ENCODE assay signal across 19 cellular contexts in genomic region chr9:4214506-4214905, GRCh38.
DNase-seq lines count a peak whose midpoint lies in the region; ATAC-seq and TF ChIP-seq lines count a peak whose summit lies in the region.
"Had no signal": no experiment of that assay in that cellular context is flagged by ENCODE, and none has a peak within 500 bp of the region (broad histone marks: within the 10 kb centered on the region; RNA-seq: fewer than 3 reads in every experiment).

No MANE protein-coding gene starts in this region.

- H2AFZ ChIP-seq in GM23248 = no peak overlapping the region

- H3K9me3 ChIP-seq in GM23248 (ENCODE audit: low read depth) (no peaks in the 10 kb centered on the region), left ventricle myocardium inferior (replicated peaks) (peaks cover 1% of the 10 kb centered on the region), subcutaneous abdominal adipose tissue (ENCODE audit: control insufficient read depth in 5 of 5, low read length in 5 of 5) (no peaks in the 10 kb centered on the region), endodermal cell (ENCODE audit: control insufficient read depth, low read length) (peaks cover 8% of the 10 kb centered on the region)
- H3K9me3 ChIP-seq: HAP-1 had no signal

- no peak overlapping the region for H3K4me3 ChIP-seq in GM23248
- no peak overlapping the region for H3K4me3 ChIP-seq in left ventricle myocardium inferior
- H3K4me3 ChIP-seq in subcutaneous abdominal adipose tissue (ENCODE audit: low read depth in 1 of 5, low read length in 5 of 5) = peak overlapping the region in 2 of 5 donors; percentile 23 to 46
- no peak overlapping the region for H3K4me3 ChIP-seq in endodermal cell (ENCODE audit: low read length)
- H3K4me3 ChIP-seq: HAP-1 had no signal

- intact Hi-C loops in left ventricle myocardium inferior (cut with micrococcal nuclease) = no loop called here

- peaks cover 95% of the 10 kb centered on the region for H3K79me2 ChIP-seq in GM23248 (ENCODE audit: insufficient read depth)

- H3K27ac ChIP-seq in GM23248 (no peak overlapping the region), left ventricle myocardium inferior (replicated peaks) (peak overlapping the region; percentile 64), subcutaneous abdominal adipose tissue (ENCODE audit: low read depth, low read length) (peak overlapping the region; percentile 49), endodermal cell (ENCODE audit: low read depth, low read length) (no peak overlapping the region)

- H3K36me3 Mint-ChIP-seq in endodermal cell (ENCODE audit: low read depth) = no peaks in the 10 kb centered on the region
- H3K36me3 Mint-ChIP-seq: CD14-positive monocyte, IgD-negative memory B cell had no signal

- no peaks in the 10 kb centered on the region for H3K36me3 ChIP-seq in GM23248 (ENCODE audit: low read depth)
- no peaks in the 10 kb centered on the region for H3K36me3 ChIP-seq in left ventricle myocardium inferior
- no peaks in the 10 kb centered on the region for H3K36me3 ChIP-seq in subcutaneous abdominal adipose tissue (ENCODE audit: control insufficient read depth in 5 of 5, insufficient read depth in 5 of 5, low read length in 5 of 5)
- H3K36me3 ChIP-seq in endodermal cell (ENCODE audit: control insufficient read depth, insufficient read depth, low read length) = no peaks in the 10 kb centered on the region
- H3K36me3 ChIP-seq: HAP-1 had no signal

- H3K4me1 ChIP-seq in GM23248 (ENCODE audit: insufficient read depth) (no peaks in the 10 kb centered on the region), left ventricle myocardium inferior (no peaks in the 10 kb centered on the region), subcutaneous abdominal adipose tissue (ENCODE audit: control insufficient read depth in 5 of 5, insufficient read depth in 5 of 5, low read length in 5 of 5) (peaks cover 0 to 18% (median 14%) of the 10 kb centered on the region in 5 donors), endodermal cell (ENCODE audit: control insufficient read depth, insufficient read depth, low read length) (no peaks in the 10 kb centered on the region)

- H3K27ac Mint-ChIP-seq in endodermal cell = no peak overlapping the region
- H3K27ac Mint-ChIP-seq: CD14-positive monocyte, IgD-negative memory B cell had no signal

- in situ Hi-C loops in GM23248 (cut with MboI) = no loop called here

- H3K4me3 Mint-ChIP-seq in endodermal cell = no peak overlapping the region
- H3K4me3 Mint-ChIP-seq: CD14-positive monocyte, IgD-negative memory B cell had no signal

- H3K4me1 Mint-ChIP-seq in endodermal cell = no peaks in the 10 kb centered on the region
- H3K4me1 Mint-ChIP-seq: CD14-positive monocyte, IgD-negative memory B cell had no signal

- no peaks in the 10 kb centered on the region for H4K20me1 ChIP-seq in GM23248 (ENCODE audit: insufficient read depth)

- H3F3A ChIP-seq in GM23248 (ENCODE audit: insufficient read depth) = no peaks in the 10 kb centered on the region

- DNase-seq in GM23248 (peak; percentile 19), fibroblast of gingiva (ENCODE audit: low read depth) (peak; percentile 77), left ventricle myocardium inferior (no peak), endodermal cell (no peak), NCI-H2227 (lab: John Stamatoyannopoulos, UW; ENCODE audit: unreplicated experiment) (no peak)
- DNase-seq: DMS79 treated with DMSO at 0.1 percent for 48 hours, Karpas-422, NCI-H1048, NCI-H1436, NCI-H2081, NCI-H2171 treated with DMSO at 0.1 percent for 48 hours, NCI-H446 treated with DMSO at 0.1 percent for 48 hours, SHP77 treated with DMSO at 0.1 percent for 48 hours, SK-N-SH had no signal

- no peak overlapping the region for H3K9ac ChIP-seq in GM23248
- H3K9ac ChIP-seq in subcutaneous abdominal adipose tissue (ENCODE audit: low read length in 5 of 5) = no peak overlapping the region
- no peak overlapping the region for H3K9ac ChIP-seq in endodermal cell (ENCODE audit: extremely low read depth, low read length, poor library complexity, severe bottlenecking)
- H3K9ac ChIP-seq: SK-N-SH had no signal

- H3K27me3 ChIP-seq in GM23248 (replicated peaks; ENCODE audit: insufficient read depth) (no peaks in the 10 kb centered on the region), left ventricle myocardium inferior (ENCODE audit: low read depth) (no peaks in the 10 kb centered on the region), subcutaneous abdominal adipose tissue (ENCODE audit: control insufficient read depth in 5 of 5, insufficient read depth in 4 of 5, low read length in 5 of 5) (no peaks in the 10 kb centered on the region), endodermal cell (ENCODE audit: control insufficient read depth, insufficient read depth, low read length, poor library complexity, severe bottlenecking) (no peaks in the 10 kb centered on the region)

- no peak for TF ChIP-seq CTCF in left ventricle myocardium inferior (IDR thresholded peaks at IDR 0.05; ENCODE audit: borderline replicate concordance)
- no peak for TF ChIP-seq CTCF in endodermal cell (conservative IDR thresholded peaks at IDR 0.05)

- no peaks in the 10 kb centered on the region for H3K9me2 ChIP-seq in GM23248 (ENCODE audit: insufficient read depth)
- H3K9me2 ChIP-seq: SK-N-SH had no signal

- no peak for ATAC-seq in GM18520 (IDR thresholded peaks at IDR 0.05; ENCODE audit: unreplicated experiment)

- no peaks in the 10 kb centered on the region for H3K27me3 Mint-ChIP-seq in endodermal cell (ENCODE audit: insufficient read depth)

- WGBS in GM23248 (ENCODE audit: low coverage in 1 of 2, low lambda C conversion rate in 2 of 2, missing lambda C conversion rate in 2 of 2), 2 experiments = 62 to 64% methylated on average over 5 of the region's 5 CpGs
- WGBS in endodermal cell (ENCODE audit: insufficient coverage in 1 of 2, insufficient read length in 1 of 2), 2 experiments = 93% methylated on average over 5 of the region's 5 CpGs

- H3K9me3 Mint-ChIP-seq in endodermal cell = peaks cover 8% of the 10 kb centered on the region

- no peak overlapping the region for H3K4me2 ChIP-seq in GM23248 (ENCODE audit: unreplicated experiment)
- H3K4me2 ChIP-seq: SK-N-SH had no signal

Comparison
In these comparisons a context has a peak if more than half of its experiments do, and no peak if none do; other contexts are left out.
1. DNase-seq: peak in GM23248 (single experiment) and fibroblast of gingiva (single experiment); none in left ventricle myocardium inferior (single experiment), endodermal cell (single experiment) and NCI-H2227 (single experiment).
2. H3K27ac ChIP-seq: peak in left ventricle myocardium inferior (single experiment) and subcutaneous abdominal adipose tissue (single experiment); none in GM23248 (single experiment) and endodermal cell (single experiment).